ENCODE assay signal across 22 cellular contexts in genomic region chr4:6009452-6009851, GRCh38. TPM values are rescaled to one million over a fixed set of nuclear protein-coding genes. Genes with fewer than 3 reads are reported as not detected.
"Had no signal": no experiment of that assay in that cellular context is flagged by ENCODE, and none has a peak within 500 bp of the region (broad histone marks: within the 10 kb centered on the region; RNA-seq: fewer than 3 reads in every experiment).

No MANE protein-coding gene starts in this region.

- H3K4me1 ChIP-seq: breast epithelium, Peyer's patch had no signal

- H3K4me3 Mint-ChIP-seq: activated CD4-positive, alpha-beta memory T cell treated with anti-CD3 and anti-CD28 coated beads, Interleukin-2, amount 10 ng/mL, durations not matched to agents 7 days and 5 days; activated CD4-positive, alpha-beta T cell treated with anti-CD3 and anti-CD28 coated beads, Interleukin-2, amount 10 ng/mL, durations not matched to agents 7 days and 5 days; activated naive CD4-positive, alpha-beta T cell treated with anti-CD3 and anti-CD28 coated beads, Interleukin-2, amount 50 U/mL, for 24 hours; activated T-helper 17 cell treated with anti-CD3 and anti-CD28 coated beads, Interleukin-2, amount 50 U/mL, for 72 hours; T-helper 17 cell had no signal

- H3K4me3 ChIP-seq: breast epithelium, K562, Peyer's patch had no signal

- H3K36me3 ChIP-seq: breast epithelium, Peyer's patch had no signal

- H3K27ac ChIP-seq: breast epithelium, Peyer's patch had no signal

- DNase-seq: activated CD4-positive, alpha-beta memory T cell treated with anti-CD3 and anti-CD28 coated beads, Interleukin-2, amount 10 ng/mL, durations not matched to agents 7 days and 5 days; activated CD4-positive, alpha-beta T cell treated with anti-CD3 and anti-CD28 coated beads, Interleukin-2, amount 10 ng/mL, durations not matched to agents 7 days and 5 days; activated CD4-positive, CD25-positive, alpha-beta regulatory T cell; activated T-cell treated with anti-CD3 and anti-CD28 coated beads for 4 hours; activated T-cell treated with anti-CD3 and anti-CD28 coated beads, Interleukin-2, amount 50 U/mL, for 48 hours; aorta; caudate nucleus; Karpas-422; NCI-H1105 treated with DMSO at 0.1 percent for 48 hours; NCI-H1436 treated with DMSO at 0.1 percent for 48 hours; NCI-H1930; NCI-H2107; NCI-H446; NCI-H774; Peyer's patch; SHP77 treated with DMSO at 0.1 percent for 48 hours; T-helper 17 cell; T-helper 9 cell had no signal

- H3K9me3 Mint-ChIP-seq: activated CD4-positive, alpha-beta memory T cell treated with anti-CD3 and anti-CD28 coated beads, Interleukin-2, amount 10 ng/mL, durations not matched to agents 7 days and 5 days; activated CD4-positive, alpha-beta T cell treated with anti-CD3 and anti-CD28 coated beads, Interleukin-2, amount 10 ng/mL, durations not matched to agents 7 days and 5 days; activated naive CD4-positive, alpha-beta T cell treated with anti-CD3 and anti-CD28 coated beads, Interleukin-2, amount 50 U/mL, for 24 hours; activated T-helper 17 cell treated with anti-CD3 and anti-CD28 coated beads, Interleukin-2, amount 50 U/mL, for 72 hours had no signal

- ATAC-seq: activated T-helper 17 cell treated with anti-CD3 and anti-CD28 coated beads, Interleukin-2, amount 50 U/mL, for 72 hours; K562; T-helper 17 cell had no signal

- H3K27ac Mint-ChIP-seq: activated CD4-positive, alpha-beta memory T cell treated with anti-CD3 and anti-CD28 coated beads, Interleukin-2, amount 10 ng/mL, durations not matched to agents 7 days and 5 days; activated CD4-positive, alpha-beta T cell treated with anti-CD3 and anti-CD28 coated beads, Interleukin-2, amount 10 ng/mL, durations not matched to agents 7 days and 5 days; activated naive CD4-positive, alpha-beta T cell treated with anti-CD3 and anti-CD28 coated beads, Interleukin-2, amount 50 U/mL, for 24 hours; activated T-helper 17 cell treated with anti-CD3 and anti-CD28 coated beads, Interleukin-2, amount 50 U/mL, for 72 hours; T-helper 17 cell had no signal

- H3K36me3 Mint-ChIP-seq: activated naive CD4-positive, alpha-beta T cell treated with anti-CD3 and anti-CD28 coated beads, Interleukin-2, amount 50 U/mL, for 24 hours had no signal

- H3K9me3 ChIP-seq: breast epithelium, Peyer's patch had no signal

- H3K27me3 ChIP-seq: Peyer's patch had no signal

- H3K4me1 Mint-ChIP-seq: activated CD4-positive, alpha-beta memory T cell treated with anti-CD3 and anti-CD28 coated beads, Interleukin-2, amount 10 ng/mL, durations not matched to agents 7 days and 5 days; activated CD4-positive, alpha-beta T cell treated with anti-CD3 and anti-CD28 coated beads, Interleukin-2, amount 10 ng/mL, durations not matched to agents 7 days and 5 days; activated naive CD4-positive, alpha-beta T cell treated with anti-CD3 and anti-CD28 coated beads, Interleukin-2, amount 50 U/mL, for 24 hours; activated T-helper 17 cell treated with anti-CD3 and anti-CD28 coated beads, Interleukin-2, amount 50 U/mL, for 72 hours had no signal

RNA-seq across cellular contexts. Expression of gene C4orf50, which starts 8.8 kb away (rescaled TPM):
- total RNA-seq: K562 had no signal
- polyA plus RNA-seq: aorta, K562 had no signal
